26 cellular contexts compared by ENCODE assay signal in genomic region chr4:182267048-182267447, GRCh38.
"Had no signal": no experiment of that assay in that cellular context is flagged by ENCODE, and none has a peak within 500 bp of the region (broad histone marks: within the 10 kb centered on the region; RNA-seq: fewer than 3 reads in every experiment).

No MANE protein-coding gene starts in this region.

- H3K27ac ChIP-seq: stomach, suprapubic skin, testis, thoracic aorta, thyroid gland, tibial artery, tibial nerve, transverse colon, upper lobe of left lung, upper lobe of right lung, uterus, vagina had no signal

- H3K36me3 ChIP-seq: stomach, suprapubic skin, thoracic aorta, thyroid gland, tibial artery, tibial nerve, transverse colon, upper lobe of left lung, upper lobe of right lung, uterus, vagina had no signal

- ATAC-seq: stimulated activated effector memory CD8-positive, alpha-beta T cell treated with anti-CD3 and anti-CD28 coated beads, Interleukin-12 subunit alpha, Interleukin-12 subunit beta, amount 100 ng/mL, for 72 hours; stimulated activated memory B cell treated with anti-CD40 and anti-IgM and Interleukin-4, amounts not matched to agents 10 μg/mL and 1 μg/mL and 100 μg/mL, for 72 hours; stimulated activated naive B cell treated with anti-CD40 and anti-IgM and Interleukin-4, amounts not matched to agents 10 μg/mL and 1 μg/mL and 100 μg/mL, for 72 hours; stimulated activated naive CD8-positive, alpha-beta T cell treated with anti-CD3 and anti-CD28 coated beads, Interleukin-15, amount 100 ng/mL, for 72 hours; stimulated activated naive CD8-positive, alpha-beta T cell treated with anti-CD3 and anti-CD28 coated beads, Interleukin-15, Interleukin-2, amounts not matched to agents 100 U/mL and 50 U/mL, for 24 hours; upper lobe of right lung had no signal

- H3K27me3 ChIP-seq: stomach, suprapubic skin, testis, thyroid gland, tibial artery, tibial nerve, transverse colon, upper lobe of left lung, upper lobe of right lung, uterus, vagina had no signal

- H3K4me1 ChIP-seq: stomach, suprapubic skin, testis, thyroid gland, tibial artery, tibial nerve, transverse colon, upper lobe of left lung, upper lobe of right lung, uterus, vagina had no signal

- H3K4me3 ChIP-seq: stomach, suprapubic skin, testis, thoracic aorta, thyroid gland, tibial artery, tibial nerve, transverse colon, upper lobe of left lung, upper lobe of right lung, uterus, vagina had no signal

- H3K9me3 ChIP-seq: suprapubic skin, testis, thoracic aorta, thyroid gland, tibial artery, tibial nerve, transverse colon, upper lobe of left lung, upper lobe of right lung, uterus, vagina had no signal

- DNase-seq: stimulated activated CD4-positive, alpha-beta T cell treated with anti-CD3 and anti-CD28 coated beads, Interleukin-2, amount 100 ng/mL, for 48 hours; stimulated activated CD4-positive, alpha-beta T cell treated with anti-CD3 and anti-CD28 coated beads, Interleukin-4, amount 100 ng/mL, for 1 hour; stimulated activated CD4-positive, alpha-beta T cell treated with anti-CD3 and anti-CD28 coated beads, Interleukin-4, amount 100 ng/mL, for 24 hours; stimulated activated CD4-positive, alpha-beta T cell treated with anti-CD3 and anti-CD28 coated beads, Interleukin-4, amount 100 ng/mL, for 4 hours; stimulated activated CD8-positive, alpha-beta memory T cell treated with anti-CD3 and anti-CD28 coated beads, Interleukin-4, amount 100 ng/mL, for 48 hours; stimulated activated naive B cell treated with anti-CD40 and anti-IgM and Interleukin-4, amounts not matched to agents 10 μg/mL and 1 μg/mL and 100 μg/mL, for 72 hours; stimulated activated naive CD4-positive, alpha-beta T cell; stimulated activated naive CD4-positive, alpha-beta T cell treated with Interleukin-2 at 50 U/mL for 16 hours; stimulated activated naive CD8-positive, alpha-beta T cell treated with anti-CD3 and anti-CD28 coated beads, Interleukin-15, amount 100 ng/mL, for 72 hours; stimulated activated naive CD8-positive, alpha-beta T cell treated with anti-CD3 and anti-CD28 coated beads, Interleukin-15, Interleukin-2, amounts not matched to agents 100 U/mL and 50 U/mL, for 24 hours; stomach; substantia nigra; testis; thyroid gland; tibial artery; transverse colon; trophoblast cell; upper lobe of left lung; upper lobe of right lung; uterus had no signal
